Comparison of ENCODE assay signal across 19 cellular contexts in genomic region chr21:41871302-41872030, GRCh38. TPM values are rescaled to one million over a fixed set of nuclear protein-coding genes. Genes with fewer than 3 reads are reported as not detected.
DNase-seq lines count a peak whose midpoint lies in the region; ATAC-seq and TF ChIP-seq lines count a peak whose summit lies in the region.
"Had no signal": no experiment of that assay in that cellular context is flagged by ENCODE, and none has a peak within 500 bp of the region (broad histone marks: within the 10 kb centered on the region; RNA-seq: fewer than 3 reads in every experiment).

No MANE protein-coding gene starts in this region.

- POLR2A ChIA-PET in HEK293 (lab: Yijun Ruan, JAX) = no interaction called here

- H3K9me3 Mint-ChIP-seq in memory B cell = no peaks in the 10 kb centered on the region
- no peaks in the 10 kb centered on the region for H3K9me3 Mint-ChIP-seq in stimulated activated effector memory CD8-positive, alpha-beta T cell treated with anti-CD3 and anti-CD28 coated beads, Interleukin-12 subunit alpha, Interleukin-12 subunit beta, amount 100 ng/mL, for 72 hours
- H3K9me3 Mint-ChIP-seq in activated naive CD4-positive, alpha-beta T cell treated with anti-CD3 and anti-CD28 coated beads, Interleukin-2, amount 50 U/mL, for 72 hours = no peaks in the 10 kb centered on the region

- H2AFZ ChIP-seq in SU-DHL-6 (ENCODE audit: low read depth, low read length, severe bottlenecking) = no peak overlapping the region

- no peak for ATAC-seq in memory B cell (ENCODE audit: low read depth)
- no peak for ATAC-seq in stimulated activated effector memory CD8-positive, alpha-beta T cell treated with anti-CD3 and anti-CD28 coated beads, Interleukin-12 subunit alpha, Interleukin-12 subunit beta, amount 100 ng/mL, for 72 hours
- ATAC-seq in HG02885 (IDR thresholded peaks at IDR 0.05; ENCODE audit: poor library complexity, unreplicated experiment) = no peak
- no peak for ATAC-seq in activated naive CD4-positive, alpha-beta T cell treated with anti-CD3 and anti-CD28 coated beads, Interleukin-2, amount 50 U/mL, for 72 hours
- ATAC-seq: K562 had no signal

- CTCF ChIA-PET in HEK293 (lab: Yijun Ruan, JAX) = no interaction called here

- H3K9me3 ChIP-seq in HEK293 (ENCODE audit: control insufficient read depth, insufficient read depth, low read depth, low read length) = no peaks in the 10 kb centered on the region
- no peaks in the 10 kb centered on the region for H3K9me3 ChIP-seq in SU-DHL-6 (ENCODE audit: insufficient read depth, low read length)
- H3K9me3 ChIP-seq: SJCRH30 had no signal

- no peaks in the 10 kb centered on the region for H3K9me2 ChIP-seq in SU-DHL-6 (replicated peaks; ENCODE audit: insufficient read depth, low read length)

- peaks cover 97% of the 10 kb centered on the region for H3F3A ChIP-seq in SU-DHL-6 (ENCODE audit: insufficient read depth)

- H3K9ac ChIP-seq in SU-DHL-6 (ENCODE audit: low read length) = peak overlapping the region; percentile 69

- peaks cover 44% of the 10 kb centered on the region for H3K79me2 ChIP-seq in SU-DHL-6 (ENCODE audit: insufficient read depth, low read length)

- H3K4me3 ChIP-seq in HEK293 (ENCODE audit: low read depth, low read length) (no peak overlapping the region), SU-DHL-6 (ENCODE audit: insufficient read depth, low read length, poor library complexity, severe bottlenecking) (no peak overlapping the region)
- H3K4me3 ChIP-seq: K562, SJCRH30 had no signal

- TF ChIP-seq CTCF in HEK293 (tag by site-specific recombination; IDR thresholded peaks at IDR 0.05) = no peak
- TF ChIP-seq CTCF in SU-DHL-6 (IDR thresholded peaks at IDR 0.05; ENCODE audit: insufficient read depth, low read length, poor library complexity, severe bottlenecking) = no peak

- H3K27me3 ChIP-seq in SU-DHL-6 (ENCODE audit: low read length) = no peaks in the 10 kb centered on the region
- H3K27me3 ChIP-seq: SJCRH30 had no signal

- peaks cover 2% of the 10 kb centered on the region for H3K36me3 Mint-ChIP-seq in memory B cell
- peaks cover 25% of the 10 kb centered on the region for H3K36me3 Mint-ChIP-seq in stimulated activated effector memory CD8-positive, alpha-beta T cell treated with anti-CD3 and anti-CD28 coated beads, Interleukin-12 subunit alpha, Interleukin-12 subunit beta, amount 100 ng/mL, for 72 hours
- no peaks in the 10 kb centered on the region for H3K36me3 Mint-ChIP-seq in activated naive CD4-positive, alpha-beta T cell treated with anti-CD3 and anti-CD28 coated beads, Interleukin-2, amount 50 U/mL, for 72 hours

- H4K20me1 ChIP-seq in SU-DHL-6 (ENCODE audit: low read depth, low read length) = no peaks in the 10 kb centered on the region

- peak overlapping the region; percentile 43 for H3K27ac Mint-ChIP-seq in memory B cell
- H3K27ac Mint-ChIP-seq in stimulated activated effector memory CD8-positive, alpha-beta T cell treated with anti-CD3 and anti-CD28 coated beads, Interleukin-12 subunit alpha, Interleukin-12 subunit beta, amount 100 ng/mL, for 72 hours = peak overlapping the region; percentile 8
- H3K27ac Mint-ChIP-seq in activated naive CD4-positive, alpha-beta T cell treated with anti-CD3 and anti-CD28 coated beads, Interleukin-2, amount 50 U/mL, for 72 hours = peak overlapping the region in 1 of 2 donors; percentile 84

- DNase-seq in memory B cell (ENCODE audit: low spot score in 2 of 2) (no peak), A172 (ENCODE audit: low spot score) (no peak)
- DNase-seq in stimulated activated effector memory CD8-positive, alpha-beta T cell treated with anti-CD3 and anti-CD28 coated beads, Interleukin-12 subunit alpha, Interleukin-12 subunit beta, amount 100 ng/mL, for 72 hours (ENCODE audit: low spot score in 2 of 2) = no peak
- DNase-seq in activated naive CD4-positive, alpha-beta T cell treated with anti-CD3 and anti-CD28 coated beads, Interleukin-2, amount 50 U/mL, for 72 hours (ENCODE audit: low spot score in 2 of 2) = no peak
- DNase-seq: ACHN; C1 segment of cervical spinal cord; MM.1S; NCI-H1092; NCI-H1436; NCI-H187 treated with DMSO at 0.1 percent for 48 hours; NCI-H226; NCI-H510A treated with DMSO at 0.1 percent for 48 hours; NCI-H748 treated with DMSO at 0.1 percent for 48 hours; NK-92 treated with Interleukin-12 subunit alpha and Interleukin-12 subunit beta, amount 100 ng/mL, for 24 hours; SJCRH30 had no signal

- H3K27ac ChIP-seq in HEK293 (ENCODE audit: extremely low read depth, low read depth, low read length) = no peak overlapping the region
- peak overlapping the region; percentile 97 for H3K27ac ChIP-seq in SU-DHL-6 (ENCODE audit: low read depth, low read length)
- H3K27ac ChIP-seq: SJCRH30 had no signal

- no peaks in the 10 kb centered on the region for H3K27me3 Mint-ChIP-seq in memory B cell

- H3K4me2 ChIP-seq in SU-DHL-6 (ENCODE audit: low read depth, low read length, poor library complexity, severe bottlenecking) = peak overlapping the region; percentile 95

- H3K4me3 Mint-ChIP-seq in memory B cell = no peak overlapping the region
- H3K4me3 Mint-ChIP-seq in stimulated activated effector memory CD8-positive, alpha-beta T cell treated with anti-CD3 and anti-CD28 coated beads, Interleukin-12 subunit alpha, Interleukin-12 subunit beta, amount 100 ng/mL, for 72 hours = no peak overlapping the region

- no peaks in the 10 kb centered on the region; a peak in 1 of 3 replicates for H3K36me3 ChIP-seq in HEK293 (ENCODE audit: control insufficient read depth in 2 of 2, insufficient read depth in 1 of 2, low read length in 2 of 2)
- no peaks in the 10 kb centered on the region for H3K36me3 ChIP-seq in SU-DHL-6 (ENCODE audit: low read length)
- H3K36me3 ChIP-seq: SJCRH30 had no signal

- peaks cover 30% of the 10 kb centered on the region for H3K4me1 Mint-ChIP-seq in memory B cell
- peaks cover 36% of the 10 kb centered on the region for H3K4me1 Mint-ChIP-seq in stimulated activated effector memory CD8-positive, alpha-beta T cell treated with anti-CD3 and anti-CD28 coated beads, Interleukin-12 subunit alpha, Interleukin-12 subunit beta, amount 100 ng/mL, for 72 hours

- H3K4me1 ChIP-seq in HEK293 (ENCODE audit: control insufficient read depth, insufficient read depth, low read length) = no peaks in the 10 kb centered on the region
- H3K4me1 ChIP-seq: SJCRH30 had no signal

TF ChIP-seq in HEK293, 187 proteins besides CTCF, POLR2A, EP300 and RAD21:
- no peak for TF ChIP-seq ZNF621 (tag by site-specific recombination; IDR thresholded peaks at IDR 0.05)
- TF ChIP-seq ZIC2 (tag by site-specific recombination; IDR thresholded peaks at IDR 0.05) = peak; percentile 91
- TF ChIP-seq OVOL3 (tag by site-specific recombination; IDR thresholded peaks at IDR 0.05) = no peak
- TF ChIP-seq ZNF426 (tag by site-specific recombination; IDR thresholded peaks at IDR 0.05) = no peak
- TF ChIP-seq ZNF623 (tag by site-specific recombination; IDR thresholded peaks at IDR 0.05) = no peak

RNA-seq across cellular contexts. Expression of gene PRDM15, which starts 7.7 kb away (rescaled TPM):
- total RNA-seq in A172 (2014; rRNA removed; shearing (Covaris generic)) = 5.2 and 8.3 TPM in 2 replicates
- total RNA-seq in activated naive CD4-positive, alpha-beta T cell treated with anti-CD3 and anti-CD28 coated beads, Interleukin-2, amount 50 U/mL, for 72 hours = 10 to 100 TPM; 13.1 to 23.0 TPM
